8 cellular contexts compared by ENCODE assay signal in genomic region chr12:45732250-45732649, GRCh38.
A peak's percentile ranks its signal among the peaks of the same experiment; 100 is the strongest.
DNase-seq lines count a peak whose midpoint lies in the region; ATAC-seq and TF ChIP-seq lines count a peak whose summit lies in the region.

No MANE protein-coding gene starts in this region.

- in situ Hi-C loops in astrocyte of the cerebellum (cut with HindIII; ENCODE audit: low sequenced_read_pairs), result no loop called here

- H3K9ac ChIP-seq in BLaER1, result peak overlapping the region; percentile 99

- peaks cover 10% of the 10 kb centered on the region for H3K36me3 Mint-ChIP-seq in memory B cell

- peaks cover 3% of the 10 kb centered on the region for H3K9me3 Mint-ChIP-seq in memory B cell

- H3K27ac ChIP-seq in BLaER1, result 0 out of 2 replicates have a peak overlapping the region, but pooled peaks have one; percentile 97
- H3K27ac ChIP-seq in KOPT-K1 (ENCODE audit: low read depth, low read length, poor library complexity, severe bottlenecking), result peak overlapping the region; percentile 99

- peak overlapping the region; percentile 72 for H3K4me3 Mint-ChIP-seq in memory B cell

- H3K27ac Mint-ChIP-seq in memory B cell, result peak overlapping the region; percentile 94

- no peak for ATAC-seq in memory B cell (ENCODE audit: low read depth)
- no peak for ATAC-seq in HG03108 (IDR thresholded peaks at IDR 0.05; ENCODE audit: unreplicated experiment)

- DNase-seq in astrocyte of the cerebellum (ENCODE audit: low read depth) (no peak), memory B cell (ENCODE audit: low spot score in 2 of 2) (no peak), NCI-H510A treated with DMSO at 0.1 percent for 48 hours (lab: John Stamatoyannopoulos, UW) (no peak), SHP77 treated with DMSO at 0.1 percent for 48 hours (lab: John Stamatoyannopoulos, UW) (no peak), NCI-H774 (lab: John Stamatoyannopoulos, UW) (no peak)

- H3K4me3 ChIP-seq in BLaER1, result peak overlapping the region; percentile 88
- peak overlapping the region; percentile 89 for H3K4me3 ChIP-seq in astrocyte of the cerebellum (ENCODE audit: low read depth, low read length)

- no peaks in the 10 kb centered on the region for H3K27me3 ChIP-seq in BLaER1

- H3K4me1 ChIP-seq in BLaER1, result peaks cover 16% of the 10 kb centered on the region

- no peak for TF ChIP-seq CTCF in astrocyte of the cerebellum (IDR thresholded peaks at IDR 0.05; ENCODE audit: low read depth, low read length, missing control alignments)

- H3K36me3 ChIP-seq in BLaER1 (peaks cover 28% of the 10 kb centered on the region), KOPT-K1 (ENCODE audit: insufficient read depth, low read length) (peaks cover 42% of the 10 kb centered on the region)

- peak overlapping the region; percentile 88 for H3K4me2 ChIP-seq in BLaER1

- peaks cover 43% of the 10 kb centered on the region for H4K20me1 ChIP-seq in BLaER1

- H3K9me3 ChIP-seq in BLaER1 (peaks cover 15% of the 10 kb centered on the region), KOPT-K1 (ENCODE audit: insufficient read depth, low read length, poor library complexity, severe bottlenecking) (no peaks in the 10 kb centered on the region)

- H3K4me1 Mint-ChIP-seq in memory B cell, result peaks cover 16% of the 10 kb centered on the region

- H3K27me3 Mint-ChIP-seq in memory B cell, result no peaks in the 10 kb centered on the region
